8 cellular contexts compared by ENCODE assay signal in genomic region chr14:99603965-99604765, GRCh38. TPM values are rescaled to one million over a fixed set of nuclear protein-coding genes. Genes with fewer than 3 reads are reported as not detected.
DNase-seq lines count a peak whose midpoint lies in the region; ATAC-seq and TF ChIP-seq lines count a peak whose summit lies in the region.

Gene CCDC85C, minus strand, starts transcription at chr14:99604207. Its CDS starts 248 bp downstream, at chr14:99603959.

- no peaks in the 10 kb centered on the region for H4K20me1 ChIP-seq in SU-DHL-6 (ENCODE audit: low read depth, low read length)

- H3K9me2 ChIP-seq in SU-DHL-6 (replicated peaks; ENCODE audit: insufficient read depth, low read length) = no peaks in the 10 kb centered on the region

- H3K9me3 ChIP-seq in SU-DHL-6 (ENCODE audit: insufficient read depth, low read length) (no peaks in the 10 kb centered on the region), testis (no peaks in the 10 kb centered on the region)

- H3K4me2 ChIP-seq in SU-DHL-6 (ENCODE audit: low read depth, low read length, poor library complexity, severe bottlenecking) = peak within 1 kb of the TSS; percentile 70

- DNase-seq in GM04503 (ENCODE audit: low read depth) = peak; percentile 65
- peak; percentile 94 for DNase-seq in NCI-H1092 treated with DMSO at 0.1 percent for 48 hours (lab: John Stamatoyannopoulos, UW)
- peak; percentile 84 for DNase-seq in activated naive CD8-positive, alpha-beta T cell treated with anti-CD3 and anti-CD28 coated beads, Interleukin-2, amount 50 U/mL, for 16 hours (ENCODE audit: low read depth, low spot score)
- peak; percentile 92 for DNase-seq in Right ventricle myocardium inferior (ENCODE audit: missing footprints)
- peak; percentile 99 for DNase-seq in osteocyte (ENCODE audit: extremely low spot score, unreplicated experiment)
- peak; percentile 94 for DNase-seq in testis

- intact Hi-C loops in Right ventricle myocardium inferior (cut with DNase I) = no loop called here
- intact Hi-C loops in testis (cut with DNase I; ENCODE audit: low total_unique reads) = no loop called here

- H3F3A ChIP-seq in SU-DHL-6 (ENCODE audit: insufficient read depth) = no peaks in the 10 kb centered on the region

- H3K27ac ChIP-seq in SU-DHL-6 (ENCODE audit: low read depth, low read length) (no peak within 1 kb of the TSS), testis (peak within 1 kb of the TSS; percentile 80 to 82)

- H3K9ac ChIP-seq in SU-DHL-6 (ENCODE audit: low read length) = peak within 1 kb of the TSS; percentile 59

- peak within 1 kb of the TSS; percentile 81 for H3K4me3 Mint-ChIP-seq in osteocyte (ENCODE audit: unreplicated experiment)

- WGBS in testis, 2 donors = 0% methylated on average over 3 to 70 of the region's 125 CpGs

- H3K79me2 ChIP-seq in SU-DHL-6 (ENCODE audit: insufficient read depth, low read length) = no peaks in the 10 kb centered on the region

- peak within 1 kb of the TSS; percentile 86 for H2AFZ ChIP-seq in SU-DHL-6 (ENCODE audit: low read depth, low read length, severe bottlenecking)

- no peaks in the 10 kb centered on the region for H3K9me3 Mint-ChIP-seq in osteocyte (ENCODE audit: unreplicated experiment)

- peak; percentile 92 for ATAC-seq in HG02588 (IDR thresholded peaks at IDR 0.05; ENCODE audit: unreplicated experiment)
- peak; percentile 98 for ATAC-seq in Right ventricle myocardium inferior

- no peak for TF ChIP-seq CTCF in SU-DHL-6 (IDR thresholded peaks at IDR 0.05; ENCODE audit: insufficient read depth, low read length, poor library complexity, severe bottlenecking)
- TF ChIP-seq CTCF in osteocyte (IDR thresholded peaks at IDR 0.05) = no peak
- no peak for TF ChIP-seq CTCF in testis (IDR thresholded peaks at IDR 0.05)

- peaks cover 46% of the 10 kb centered on the region for H3K4me1 ChIP-seq in testis

- H3K4me1 Mint-ChIP-seq in osteocyte (ENCODE audit: unreplicated experiment) = peaks cover 26% of the 10 kb centered on the region

- H3K27me3 Mint-ChIP-seq in osteocyte (ENCODE audit: unreplicated experiment) = no peaks in the 10 kb centered on the region

- peak within 1 kb of the TSS; percentile 86 for H3K27ac Mint-ChIP-seq in osteocyte (ENCODE audit: unreplicated experiment)

- H3K27me3 ChIP-seq in SU-DHL-6 (ENCODE audit: low read length) = no peaks in the 10 kb centered on the region
- H3K27me3 ChIP-seq in testis = no peaks in the 10 kb centered on the region

- H3K4me3 ChIP-seq in SU-DHL-6 (ENCODE audit: insufficient read depth, low read length, poor library complexity, severe bottlenecking) = peak within 1 kb of the TSS; percentile 59
- peak within 1 kb of the TSS; percentile 66 to 89 for H3K4me3 ChIP-seq in testis

- no peaks in the 10 kb centered on the region for H3K36me3 Mint-ChIP-seq in osteocyte (ENCODE audit: unreplicated experiment)

- H3K36me3 ChIP-seq in SU-DHL-6 (ENCODE audit: low read length) (no peaks in the 10 kb centered on the region), testis (ENCODE audit: low read depth, missing control alignments) (no peaks in the 10 kb centered on the region)

- TF ChIP-seq POLR2A in testis (IDR thresholded peaks at IDR 0.05) = no peak

RNA-seq across cellular contexts. Expression of gene CCDC85C, which starts in this region (rescaled TPM):
- 53.1 TPM for total RNA-seq in Right ventricle myocardium inferior
- 4.4 and 5.1 TPM in 2 replicates for total RNA-seq in osteocyte
- 10 to 100 TPM; 26.4 to 28.3 TPM for total RNA-seq in testis
- polyA plus RNA-seq in testis (ENCODE audit: insufficient read depth, low read depth, low replicate concordance) = 25.6 TPM
